Comparison of ENCODE assay signal across 17 cellular contexts in the genomic region with DNA sequence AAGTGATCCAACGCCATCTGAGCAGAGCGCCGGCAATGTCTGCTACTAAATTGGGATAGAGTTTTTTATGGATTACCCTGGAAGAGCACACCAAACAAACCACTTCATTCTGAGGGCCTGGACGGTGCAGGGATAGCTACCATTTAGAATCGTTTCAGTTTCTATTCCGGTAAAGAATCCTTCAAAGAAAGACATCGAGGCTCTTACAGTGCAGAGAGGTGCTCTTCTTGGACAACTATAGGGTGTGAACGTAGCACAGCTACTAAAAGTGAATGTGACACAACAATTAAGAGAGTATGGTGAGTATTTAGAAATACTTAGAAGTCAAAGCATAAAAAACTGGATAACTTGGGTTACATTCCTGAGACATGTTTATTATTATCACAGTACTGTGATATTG. TPM values are rescaled to one million over a fixed set of nuclear protein-coding genes. Genes with fewer than 3 reads are reported as not detected.
DNase-seq lines count a peak whose midpoint lies in the region; ATAC-seq and TF ChIP-seq lines count a peak whose summit lies in the region.
"Had no signal": no experiment of that assay in that cellular context is flagged by ENCODE, and none has a peak within 500 bp of the region (broad histone marks: within the 10 kb centered on the region; RNA-seq: fewer than 3 reads in every experiment).

No MANE protein-coding gene starts in this region.

- TF ChIP-seq CTCF in fibroblast of lung (conservative IDR thresholded peaks at IDR 0.05 in 1 of 2, IDR thresholded peaks at IDR 0.05 in 1 of 2; ENCODE audit: low read depth in 1 of 2, low read length in 2 of 2), result no peak

- H3K36me3 ChIP-seq in SJCRH30 (no peaks in the 10 kb centered on the region), fibroblast of lung (ENCODE audit: control insufficient read depth, insufficient read depth, low read length) (no peaks in the 10 kb centered on the region)
- H3K36me3 ChIP-seq: vagina had no signal

- H3K27me3 ChIP-seq in SJCRH30 (no peaks in the 10 kb centered on the region), fibroblast of lung (ENCODE audit: control insufficient read depth, insufficient read depth, low read length) (no peaks in the 10 kb centered on the region)
- H3K27me3 ChIP-seq: vagina had no signal

- H3K4me1 Mint-ChIP-seq in stimulated activated effector memory CD8-positive, alpha-beta T cell treated with anti-CD3 and anti-CD28 coated beads, Interleukin-12 subunit alpha, Interleukin-12 subunit beta, amount 100 ng/mL, for 72 hours, result peaks cover 72% of the 10 kb centered on the region

- H3K79me2 ChIP-seq in fibroblast of lung (ENCODE audit: control insufficient read depth, insufficient read depth, low read length), result no peaks in the 10 kb centered on the region

- intact Hi-C loops in Right ventricle myocardium inferior (cut with DNase I) (no loop called here), left cardiac atrium (cut with DNase I) (no loop called here)

- no peak overlapping the region for H2AFZ ChIP-seq in fibroblast of lung (ENCODE audit: low read length)

- H3K4me3 ChIP-seq in SJCRH30, result no peak overlapping the region
- H3K4me3 ChIP-seq in fibroblast of lung (replicated peaks in 1 of 4; ENCODE audit: control extremely low read depth in 1 of 4, insufficient read depth in 1 of 4, low read depth in 3 of 4, low read length in 4 of 4), result no peak overlapping the region
- H3K4me3 ChIP-seq: vagina had no signal

- no peaks in the 10 kb centered on the region for H4K20me1 ChIP-seq in fibroblast of lung (ENCODE audit: control insufficient read depth, extremely low read depth, insufficient read depth, low read length)

- peaks cover under 1% of the 10 kb centered on the region for H3K9me3 Mint-ChIP-seq in stimulated activated effector memory CD8-positive, alpha-beta T cell treated with anti-CD3 and anti-CD28 coated beads, Interleukin-12 subunit alpha, Interleukin-12 subunit beta, amount 100 ng/mL, for 72 hours
- H3K9me3 Mint-ChIP-seq: mesothelial cell of epicardium; stimulated activated naive CD8-positive, alpha-beta T cell treated with anti-CD3 and anti-CD28 coated beads, Interleukin-15, Interleukin-2, amounts not matched to agents 100 ng/mL and 50 ng/mL, for 24 hours had no signal

- peak overlapping the region; percentile 68 for H3K27ac ChIP-seq in SJCRH30
- H3K27ac ChIP-seq in fibroblast of lung (ENCODE audit: insufficient read depth, low read length), result peak overlapping the region; percentile 20
- H3K27ac ChIP-seq: vagina had no signal

- H3K9me3 ChIP-seq in SJCRH30 (replicated peaks), result no peaks in the 10 kb centered on the region
- no peaks in the 10 kb centered on the region for H3K9me3 ChIP-seq in fibroblast of lung (ENCODE audit: control insufficient read depth, insufficient read depth, low read depth, low read length)
- H3K9me3 ChIP-seq: vagina had no signal

- no peaks in the 10 kb centered on the region for H3K36me3 Mint-ChIP-seq in stimulated activated effector memory CD8-positive, alpha-beta T cell treated with anti-CD3 and anti-CD28 coated beads, Interleukin-12 subunit alpha, Interleukin-12 subunit beta, amount 100 ng/mL, for 72 hours
- H3K36me3 Mint-ChIP-seq: mesothelial cell of epicardium had no signal

- ATAC-seq in Right ventricle myocardium inferior, result peak; percentile 28
- no peak for ATAC-seq in left cardiac atrium
- ATAC-seq in stimulated activated effector memory CD8-positive, alpha-beta T cell treated with anti-CD3 and anti-CD28 coated beads, Interleukin-12 subunit alpha, Interleukin-12 subunit beta, amount 100 ng/mL, for 72 hours, result no peak
- ATAC-seq in HG03460 (IDR thresholded peaks at IDR 0.05; ENCODE audit: unreplicated experiment), result no peak

- no peak overlapping the region for H3K4me2 ChIP-seq in fibroblast of lung (ENCODE audit: extremely low read depth, insufficient read depth, low read length)

- DNase-seq in Right ventricle myocardium inferior (ENCODE audit: missing footprints), result no peak
- no peak for DNase-seq in left cardiac atrium
- no peak for DNase-seq in SJCRH30
- no peak for DNase-seq in fibroblast of lung (ENCODE audit: low read depth in 2 of 2)
- no peak for DNase-seq in stimulated activated effector memory CD8-positive, alpha-beta T cell treated with anti-CD3 and anti-CD28 coated beads, Interleukin-12 subunit alpha, Interleukin-12 subunit beta, amount 100 ng/mL, for 72 hours (ENCODE audit: low spot score in 2 of 2)
- no peak for DNase-seq in stimulated activated CD4-positive, alpha-beta T cell treated with anti-CD3 and anti-CD28 coated beads, Interleukin-2, amount 100 ng/mL, for 48 hours
- DNase-seq in AG20443 (ENCODE audit: low spot score), result no peak
- DNase-seq: activated CD4-positive, alpha-beta T cell treated with anti-CD3 and anti-CD28 coated beads for 4 hours; activated gamma-delta T cell treated with Interleukin-2 at 50 U/mL for 16 hours; NCI-H2081 treated with DMSO at 0.1 percent for 48 hours; RPMI8226; T1000 had no signal

- H3K4me1 ChIP-seq in SJCRH30, result peaks cover 25% of the 10 kb centered on the region
- H3K4me1 ChIP-seq in fibroblast of lung (ENCODE audit: control insufficient read depth, extremely low read depth, insufficient read depth, low read length), result peaks cover 21% of the 10 kb centered on the region
- H3K4me1 ChIP-seq: vagina had no signal

- H3K4me3 Mint-ChIP-seq in stimulated activated effector memory CD8-positive, alpha-beta T cell treated with anti-CD3 and anti-CD28 coated beads, Interleukin-12 subunit alpha, Interleukin-12 subunit beta, amount 100 ng/mL, for 72 hours, result peak overlapping the region; percentile 43
- H3K4me3 Mint-ChIP-seq: B cell; mesothelial cell of epicardium; stimulated activated naive CD8-positive, alpha-beta T cell treated with anti-CD3 and anti-CD28 coated beads, Interleukin-15, Interleukin-2, amounts not matched to agents 100 ng/mL and 50 ng/mL, for 24 hours had no signal

- no peak overlapping the region for H3K9ac ChIP-seq in fibroblast of lung (ENCODE audit: insufficient read depth, low read length)

- peak overlapping the region; percentile 75 for H3K27ac Mint-ChIP-seq in stimulated activated effector memory CD8-positive, alpha-beta T cell treated with anti-CD3 and anti-CD28 coated beads, Interleukin-12 subunit alpha, Interleukin-12 subunit beta, amount 100 ng/mL, for 72 hours
- H3K27ac Mint-ChIP-seq: B cell; stimulated activated naive CD8-positive, alpha-beta T cell treated with anti-CD3 and anti-CD28 coated beads, Interleukin-15, Interleukin-2, amounts not matched to agents 100 ng/mL and 50 ng/mL, for 24 hours had no signal

RNA-seq across cellular contexts. Expression of a gene that starts 16.1 kb away (rescaled TPM):
- total RNA-seq in Right ventricle myocardium inferior, result 6.5 TPM
- 1 to 10 TPM; 6.6 to 7.2 TPM for total RNA-seq in left cardiac atrium
- total RNA-seq in SJCRH30 (2014; rRNA removed; shearing (Covaris generic)), result 2.5 and 2.8 TPM in 2 replicates
- total RNA-seq in fibroblast of lung, result 0.51 and 0.83 TPM in 2 replicates
- polyA plus RNA-seq in fibroblast of lung, result 2.1 and 3.2 TPM in 2 replicates
- 1.1 and 2.9 TPM in 2 replicates for polyA plus RNA-seq in fibroblast of lung (2012)
- polyA minus RNA-seq in fibroblast of lung (ENCODE audit: low replicate concordance), result 3.1 and 5.3 TPM in 2 replicates
